ENCODE assay signal across 1 cellular context in the genomic region with DNA sequence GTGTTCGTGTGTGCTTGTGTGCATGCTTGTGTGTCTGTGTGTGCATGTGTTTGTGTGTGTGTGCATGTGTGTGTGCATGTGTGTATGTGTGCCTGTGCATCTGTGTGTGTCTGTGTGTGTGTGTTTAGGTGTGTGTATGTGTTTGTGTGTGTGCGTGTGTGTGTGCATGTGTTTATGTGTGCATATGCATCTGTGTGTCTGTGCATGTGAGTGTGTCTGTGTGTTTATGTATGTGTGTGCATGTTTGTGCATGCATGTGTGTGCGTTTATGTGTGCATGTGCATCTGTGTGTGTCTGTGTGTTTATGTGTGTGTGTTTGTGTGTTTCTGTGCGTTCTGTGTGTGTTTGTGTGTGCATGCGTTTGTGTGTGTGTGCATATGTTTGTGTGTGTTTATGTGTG.
TF ChIP-seq lines count a peak whose summit lies in the region.

No MANE protein-coding gene starts in this region.

TF ChIP-seq in HepG2, 621 proteins besides CTCF, POLR2A, EP300 and RAD21 (continued from another document):
- TF ChIP-seq E2F1 (CRISPR knock-in tag; IDR thresholded peaks at IDR 0.05) (no peak), TRIM24 (CRISPR knock-in tag; IDR thresholded peaks at IDR 0.05) (no peak)
